ENCODE assay signal across 9 cellular contexts in genomic region chr9:137638680-137639079, GRCh38. TPM values are rescaled to one million over a fixed set of nuclear protein-coding genes. Genes with fewer than 3 reads are reported as not detected.
DNase-seq lines count a peak whose midpoint lies in the region; ATAC-seq, FAIRE-seq and TF ChIP-seq lines count a peak whose summit lies in the region.
"Had no signal": no experiment of that assay in that cellular context is flagged by ENCODE, and none has a peak within 500 bp of the region (broad histone marks: within the 10 kb centered on the region; RNA-seq: fewer than 3 reads in every experiment).

No MANE protein-coding gene starts in this region.

- no peak for TF ChIP-seq CTCF in DOHH2 (IDR thresholded peaks at IDR 0.05; ENCODE audit: low read depth, low read length, poor library complexity, severe bottlenecking)
- TF ChIP-seq CTCF in activated B cell treated with CpG ODN at 0.5 μM for 24 hours (IDR thresholded peaks at IDR 0.05), result no peak
- no peak for TF ChIP-seq CTCF in fibroblast of villous mesenchyme (IDR thresholded peaks at IDR 0.05; ENCODE audit: insufficient read depth, low read depth, low read length)
- TF ChIP-seq CTCF in kidney (IDR thresholded peaks at IDR 0.05; ENCODE audit: borderline replicate concordance, extremely low read depth, insufficient read depth), result no peak

- H3K4me3 Mint-ChIP-seq in activated B cell treated with CpG ODN at 0.5 μM for 24 hours, result peak overlapping the region; percentile 7

- no peak overlapping the region for H2AFZ ChIP-seq in ACC112 (ENCODE audit: low read length, unreplicated experiment)

- intact Hi-C loops in activated B cell treated with CpG ODN at 0.5 μM for 24 hours (cut with micrococcal nuclease), result no loop called here
- intact Hi-C loops in kidney (cut with DNase I), result no loop called here

- H3K9me3 ChIP-seq in DOHH2 (ENCODE audit: control insufficient read depth, insufficient read depth, low read length) (no peaks in the 10 kb centered on the region), kidney (ENCODE audit: control insufficient read depth in 1 of 2, low read length in 2 of 2) (no peaks in the 10 kb centered on the region)

- CTCF ChIA-PET in activated B cell treated with CpG ODN at 0.5 μM for 24 hours (lab: Charles Lee), result no interaction called here

- H3K27me3 Mint-ChIP-seq in activated B cell treated with CpG ODN at 0.5 μM for 24 hours, result no peaks in the 10 kb centered on the region

- peak overlapping the region; percentile 50 for H3K4me2 ChIP-seq in DOHH2 (ENCODE audit: low read length)

- ATAC-seq in activated B cell treated with CpG ODN at 0.5 μM for 24 hours (ENCODE audit: low read depth), result no peak
- no peak for ATAC-seq in HG02623 (IDR thresholded peaks at IDR 0.05; ENCODE audit: unreplicated experiment)
- no peak for ATAC-seq in GM21576 (IDR thresholded peaks at IDR 0.05; ENCODE audit: unreplicated experiment)

- peaks cover 5% of the 10 kb centered on the region; the same call in 1 of the 2 replicates for H3F3A ChIP-seq in DOHH2 (ENCODE audit: control insufficient read depth, insufficient read depth)

- DNase-seq in activated B cell treated with CpG ODN at 0.5 μM for 24 hours, result no peak
- peak; percentile 76 for DNase-seq in fibroblast of villous mesenchyme (ENCODE audit: low read depth)
- DNase-seq in glomerular visceral epithelial cell (ENCODE audit: extremely low spot score), result no peak
- no peak for DNase-seq in kidney
- DNase-seq: AML-193 had no signal

- peaks cover 22% of the 10 kb centered on the region for H3K36me3 Mint-ChIP-seq in activated B cell treated with CpG ODN at 0.5 μM for 24 hours (ENCODE audit: low read depth)

- peaks cover 37% of the 10 kb centered on the region for H3K4me1 Mint-ChIP-seq in activated B cell treated with CpG ODN at 0.5 μM for 24 hours

- H3K27ac ChIP-seq in ACC112 (ENCODE audit: low read depth, low read length) (peak overlapping the region; percentile 47), DOHH2 (ENCODE audit: low read depth, low read length) (peak overlapping the region; percentile 39), kidney (ENCODE audit: low read depth in 2 of 2, low read length in 2 of 2) (no peak overlapping the region)

- no peaks in the 10 kb centered on the region for H3K9me3 Mint-ChIP-seq in activated B cell treated with CpG ODN at 0.5 μM for 24 hours

- H3K4me1 ChIP-seq in ACC112 (ENCODE audit: control insufficient read depth, insufficient read depth, low read length, unreplicated experiment) (peaks cover 5% of the 10 kb centered on the region), DOHH2 (ENCODE audit: control insufficient read depth, low read length) (peaks cover 78% of the 10 kb centered on the region), kidney (ENCODE audit: control insufficient read depth in 1 of 2, insufficient read depth in 1 of 2, low read depth in 1 of 2, low read length in 2 of 2) (no peaks in the 10 kb centered on the region)

- no peaks in the 10 kb centered on the region for H3K9me2 ChIP-seq in DOHH2 (replicated peaks; ENCODE audit: control insufficient read depth, low read length)

- peaks cover 6% of the 10 kb centered on the region for H4K20me1 ChIP-seq in DOHH2 (ENCODE audit: control insufficient read depth, insufficient read depth, low read depth, low read length)

- peak overlapping the region; percentile 70 for H3K4me3 ChIP-seq in ACC112 (ENCODE audit: low read depth, low read length)
- peak overlapping the region; percentile 28 for H3K4me3 ChIP-seq in DOHH2 (ENCODE audit: low read length)
- peak overlapping the region; percentile 50 for H3K4me3 ChIP-seq in fibroblast of villous mesenchyme (ENCODE audit: low read depth, low read length)
- H3K4me3 ChIP-seq in kidney (ENCODE audit: low read length in 2 of 2), result peak overlapping the region in 1 of 2 donors; percentile 29

- H3K27ac Mint-ChIP-seq in activated B cell treated with CpG ODN at 0.5 μM for 24 hours, result no peak overlapping the region

- no peak overlapping the region for H3K9ac ChIP-seq in kidney (ENCODE audit: low read length in 2 of 2)

- H3K79me2 ChIP-seq in ACC112 (ENCODE audit: control insufficient read depth, insufficient read depth, low read length, unreplicated experiment), result peaks cover 73% of the 10 kb centered on the region
- peaks cover 100% of the 10 kb centered on the region for H3K79me2 ChIP-seq in DOHH2 (ENCODE audit: control insufficient read depth, low read length)

- POLR2A ChIA-PET in activated B cell treated with CpG ODN at 0.5 μM for 24 hours (lab: Charles Lee), result no interaction called here

- H3K36me3 ChIP-seq in ACC112 (ENCODE audit: insufficient read depth, low read length) (no peaks in the 10 kb centered on the region), DOHH2 (ENCODE audit: control insufficient read depth, low read length) (peaks cover 52% of the 10 kb centered on the region), kidney (ENCODE audit: control insufficient read depth in 1 of 2, insufficient read depth in 2 of 2, low read length in 2 of 2) (peaks cover under 1 to 3% of the 10 kb centered on the region in 2 donors)

- no peak for FAIRE-seq in kidney (lab: Jason Lieb, UNC)

- H3K27me3 ChIP-seq in ACC112 (ENCODE audit: insufficient read depth, low read length), result no peaks in the 10 kb centered on the region
- H3K27me3 ChIP-seq in DOHH2 (ENCODE audit: control insufficient read depth, low read length), result no peaks in the 10 kb centered on the region

RNA-seq across cellular contexts. Expression of gene EHMT1, which starts 19.9 kb away (rescaled TPM):
- total RNA-seq in activated B cell treated with CpG ODN at 0.5 μM for 24 hours, result 157 and 163 TPM in 2 replicates
- total RNA-seq in fibroblast of villous mesenchyme, result 41.9 and 43.6 TPM in 2 replicates
- 92.9 TPM for total RNA-seq in kidney
- 15.8 TPM for polyA plus RNA-seq in kidney (ENCODE audit: insufficient read depth, low read depth, low replicate concordance)

RNA-seq across cellular contexts. Expression of gene ARRDC1, which starts 33.2 kb away (rescaled TPM):
- total RNA-seq in activated B cell treated with CpG ODN at 0.5 μM for 24 hours, result 56.9 and 58.3 TPM in 2 replicates
- 12.5 and 15.1 TPM in 2 replicates for total RNA-seq in fibroblast of villous mesenchyme
- total RNA-seq in kidney, result 88.9 TPM
- 42.3 TPM for polyA plus RNA-seq in kidney (ENCODE audit: insufficient read depth, low read depth, low replicate concordance)

RNA-seq across cellular contexts. Expression of gene ZMYND19, which starts 48.4 kb away (rescaled TPM):
- total RNA-seq in activated B cell treated with CpG ODN at 0.5 μM for 24 hours, result 21.9 and 25.1 TPM in 2 replicates
- 18.0 and 18.6 TPM in 2 replicates for total RNA-seq in fibroblast of villous mesenchyme
- 19.1 TPM for total RNA-seq in kidney
- polyA plus RNA-seq in kidney (ENCODE audit: insufficient read depth, low read depth, low replicate concordance), result 13.5 TPM

RNA-seq across cellular contexts. Expression of gene DPH7, which starts 60.0 kb away (rescaled TPM):
- total RNA-seq in activated B cell treated with CpG ODN at 0.5 μM for 24 hours (39.4 and 43.0 TPM in 2 replicates), fibroblast of villous mesenchyme (22.0 and 22.5 TPM in 2 replicates), kidney (31.4 TPM)
- polyA plus RNA-seq in kidney (ENCODE audit: insufficient read depth, low read depth, low replicate concordance), result 23.2 TPM

Comparison
In these comparisons a context has a peak if more than half of its experiments do, and no peak if none do; other contexts are left out.
1. H3K27ac ChIP-seq: peak in ACC112 (single experiment) and DOHH2 (single experiment); none in kidney (0 of 2).